In the genomic region with DNA sequence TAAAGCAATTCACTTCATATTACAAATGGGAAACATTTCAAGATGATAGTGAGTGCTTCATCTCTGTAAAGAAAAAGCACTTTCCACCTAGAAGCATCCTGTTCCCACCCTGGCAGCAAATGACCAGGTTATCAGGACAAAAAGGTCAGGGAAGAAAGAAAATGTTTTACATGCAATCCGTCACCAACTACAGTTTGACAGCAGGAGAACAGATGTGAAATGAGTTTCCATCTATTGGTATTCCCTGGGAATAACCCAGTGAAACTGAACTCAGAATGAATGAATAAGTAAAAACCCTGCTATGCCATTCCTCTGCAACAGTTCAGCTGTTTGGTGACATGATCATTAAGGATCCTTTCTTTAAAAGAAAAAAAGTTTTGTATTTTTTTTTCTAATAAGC, we compare ENCODE assay signal across 28 cellular contexts.
"Had no signal": no experiment of that assay in that cellular context is flagged by ENCODE, and none has a peak within 500 bp of the region (broad histone marks: within the 10 kb centered on the region; RNA-seq: fewer than 3 reads in every experiment).

No MANE protein-coding gene starts in this region.

- H3K4me1 ChIP-seq: stomach, suprapubic skin, testis, thyroid gland, tibial artery, tibial nerve, transverse colon, upper lobe of left lung, upper lobe of right lung, uterus, vagina had no signal

- ATAC-seq: stimulated activated effector memory CD8-positive, alpha-beta T cell treated with anti-CD3 and anti-CD28 coated beads, Interleukin-12 subunit alpha, Interleukin-12 subunit beta, amount 100 ng/mL, for 72 hours; stimulated activated memory B cell treated with anti-CD40 and anti-IgM and Interleukin-4, amounts not matched to agents 10 μg/mL and 1 μg/mL and 100 μg/mL, for 72 hours; stimulated activated naive B cell treated with anti-CD40 and anti-IgM and Interleukin-4, amounts not matched to agents 10 μg/mL and 1 μg/mL and 100 μg/mL, for 72 hours; stimulated activated naive CD8-positive, alpha-beta T cell treated with anti-CD3 and anti-CD28 coated beads, Interleukin-15, amount 100 ng/mL, for 72 hours; stimulated activated naive CD8-positive, alpha-beta T cell treated with anti-CD3 and anti-CD28 coated beads, Interleukin-15, Interleukin-2, amounts not matched to agents 100 U/mL and 50 U/mL, for 24 hours; upper lobe of right lung had no signal

- H3K27ac ChIP-seq: stomach, suprapubic skin, testis, thoracic aorta, thyroid gland, tibial artery, tibial nerve, transverse colon, upper lobe of left lung, upper lobe of right lung, uterus, vagina had no signal

- H3K36me3 Mint-ChIP-seq: stimulated activated effector memory CD8-positive, alpha-beta T cell treated with anti-CD3 and anti-CD28 coated beads, Interleukin-12 subunit alpha, Interleukin-12 subunit beta, amount 100 ng/mL, for 72 hours; stimulated activated memory B cell treated with anti-CD40 and anti-IgM and Interleukin-4, amounts not matched to agents 10 μg/mL and 1 μg/mL and 100 μg/mL, for 72 hours; stimulated activated naive B cell treated with anti-CD40 and anti-IgM and Interleukin-4, amounts not matched to agents 10 μg/mL and 1 μg/mL and 100 μg/mL, for 72 hours; type B pancreatic cell had no signal

- H3K9me3 ChIP-seq: stomach, suprapubic skin, testis, thoracic aorta, thyroid gland, tibial artery, tibial nerve, transverse colon, upper lobe of left lung, upper lobe of right lung, uterus, vagina had no signal

- H3K27ac Mint-ChIP-seq: stimulated activated effector memory CD8-positive, alpha-beta T cell treated with anti-CD3 and anti-CD28 coated beads, Interleukin-12 subunit alpha, Interleukin-12 subunit beta, amount 100 ng/mL, for 72 hours; stimulated activated memory B cell treated with anti-CD40 and anti-IgM and Interleukin-4, amounts not matched to agents 10 μg/mL and 1 μg/mL and 100 μg/mL, for 72 hours; stimulated activated naive B cell treated with anti-CD40 and anti-IgM and Interleukin-4, amounts not matched to agents 10 μg/mL and 1 μg/mL and 100 μg/mL, for 72 hours; stimulated activated naive CD8-positive, alpha-beta T cell treated with anti-CD3 and anti-CD28 coated beads, Interleukin-15, amount 100 ng/mL, for 72 hours; stimulated activated naive CD8-positive, alpha-beta T cell treated with anti-CD3 and anti-CD28 coated beads, Interleukin-15, Interleukin-2, amounts not matched to agents 100 ng/mL and 50 ng/mL, for 24 hours; type B pancreatic cell had no signal

- H3K27me3 ChIP-seq: stomach, suprapubic skin, testis, thyroid gland, tibial artery, tibial nerve, transverse colon, upper lobe of left lung, upper lobe of right lung, uterus, vagina had no signal

- H3K9me3 Mint-ChIP-seq: stimulated activated memory B cell treated with anti-CD40 and anti-IgM and Interleukin-4, amounts not matched to agents 10 μg/mL and 1 μg/mL and 100 μg/mL, for 72 hours; type B pancreatic cell had no signal

- DNase-seq: stimulated activated CD4-positive, alpha-beta T cell treated with anti-CD3 and anti-CD28 coated beads, Interleukin-2, amount 100 ng/mL, for 48 hours; stimulated activated CD4-positive, alpha-beta T cell treated with anti-CD3 and anti-CD28 coated beads, Interleukin-4, amount 100 ng/mL, for 1 hour; stimulated activated CD4-positive, alpha-beta T cell treated with anti-CD3 and anti-CD28 coated beads, Interleukin-4, amount 100 ng/mL, for 24 hours; stimulated activated CD4-positive, alpha-beta T cell treated with anti-CD3 and anti-CD28 coated beads, Interleukin-4, amount 100 ng/mL, for 4 hours; stimulated activated CD8-positive, alpha-beta memory T cell treated with anti-CD3 and anti-CD28 coated beads, Interleukin-4, amount 100 ng/mL, for 48 hours; stimulated activated naive B cell treated with anti-CD40 and anti-IgM and Interleukin-4, amounts not matched to agents 10 μg/mL and 1 μg/mL and 100 μg/mL, for 72 hours; stimulated activated naive CD4-positive, alpha-beta T cell; stimulated activated naive CD4-positive, alpha-beta T cell treated with Interleukin-2 at 50 U/mL for 16 hours; stimulated activated naive CD8-positive, alpha-beta T cell treated with anti-CD3 and anti-CD28 coated beads, Interleukin-15, amount 100 ng/mL, for 72 hours; stimulated activated naive CD8-positive, alpha-beta T cell treated with anti-CD3 and anti-CD28 coated beads, Interleukin-15, Interleukin-2, amounts not matched to agents 100 U/mL and 50 U/mL, for 24 hours; stomach; substantia nigra; testis; thyroid gland; tibial artery; transverse colon; trophoblast cell; upper lobe of left lung; upper lobe of right lung; uterus had no signal

- H3K4me3 ChIP-seq: stomach, suprapubic skin, testis, thoracic aorta, thyroid gland, tibial artery, tibial nerve, transverse colon, upper lobe of left lung, upper lobe of right lung, uterus, vagina had no signal

- H3K4me1 Mint-ChIP-seq: stimulated activated effector memory CD8-positive, alpha-beta T cell treated with anti-CD3 and anti-CD28 coated beads, Interleukin-12 subunit alpha, Interleukin-12 subunit beta, amount 100 ng/mL, for 72 hours; stimulated activated memory B cell treated with anti-CD40 and anti-IgM and Interleukin-4, amounts not matched to agents 10 μg/mL and 1 μg/mL and 100 μg/mL, for 72 hours; stimulated activated naive B cell treated with anti-CD40 and anti-IgM and Interleukin-4, amounts not matched to agents 10 μg/mL and 1 μg/mL and 100 μg/mL, for 72 hours; stimulated activated naive CD8-positive, alpha-beta T cell treated with anti-CD3 and anti-CD28 coated beads, Interleukin-15, amount 100 ng/mL, for 72 hours had no signal

- H3K27me3 Mint-ChIP-seq: stimulated activated memory B cell treated with anti-CD40 and anti-IgM and Interleukin-4, amounts not matched to agents 10 μg/mL and 1 μg/mL and 100 μg/mL, for 72 hours; stimulated activated naive B cell treated with anti-CD40 and anti-IgM and Interleukin-4, amounts not matched to agents 10 μg/mL and 1 μg/mL and 100 μg/mL, for 72 hours; stimulated activated naive CD8-positive, alpha-beta T cell treated with anti-CD3 and anti-CD28 coated beads, Interleukin-15, amount 100 ng/mL, for 72 hours; stimulated activated naive CD8-positive, alpha-beta T cell treated with anti-CD3 and anti-CD28 coated beads, Interleukin-15, Interleukin-2, amounts not matched to agents 100 ng/mL and 50 ng/mL, for 24 hours; type B pancreatic cell had no signal

- H3K4me3 Mint-ChIP-seq: stimulated activated effector memory CD8-positive, alpha-beta T cell treated with anti-CD3 and anti-CD28 coated beads, Interleukin-12 subunit alpha, Interleukin-12 subunit beta, amount 100 ng/mL, for 72 hours; stimulated activated memory B cell treated with anti-CD40 and anti-IgM and Interleukin-4, amounts not matched to agents 10 μg/mL and 1 μg/mL and 100 μg/mL, for 72 hours; stimulated activated naive B cell treated with anti-CD40 and anti-IgM and Interleukin-4, amounts not matched to agents 10 μg/mL and 1 μg/mL and 100 μg/mL, for 72 hours; stimulated activated naive CD8-positive, alpha-beta T cell treated with anti-CD3 and anti-CD28 coated beads, Interleukin-15, amount 100 ng/mL, for 72 hours; stimulated activated naive CD8-positive, alpha-beta T cell treated with anti-CD3 and anti-CD28 coated beads, Interleukin-15, Interleukin-2, amounts not matched to agents 100 ng/mL and 50 ng/mL, for 24 hours; type B pancreatic cell had no signal

- H3K36me3 ChIP-seq: stomach, suprapubic skin, thoracic aorta, thyroid gland, tibial artery, tibial nerve, transverse colon, upper lobe of left lung, upper lobe of right lung, uterus, vagina had no signal
